Comparison of ENCODE assay signal across 8 cellular contexts in genomic region chr13:114234645-114235421, GRCh38. TPM values are rescaled to one million over a fixed set of nuclear protein-coding genes. Genes with fewer than 3 reads are reported as not detected.
DNase-seq lines count a peak whose midpoint lies in the region; ATAC-seq lines count a peak whose summit lies in the region.

TSS of gene CDC16 (plus strand) at chr13:114234897. CDS start at chr13:114235085, 188 bp downstream.

- H3K27ac ChIP-seq in epithelial cell of prostate: peak within 1 kb of the TSS; percentile 74

- ATAC-seq in GM21526 (IDR thresholded peaks at IDR 0.05; ENCODE audit: low FRiP score, unreplicated experiment): peak; percentile 83

- DNase-seq in DMS 273 treated with DMSO at 0.1 percent for 48 hours (lab: John Stamatoyannopoulos, UW) (peak; percentile 64), HuH-7.5 (ENCODE audit: low spot score) (peak; percentile 79), OCI-M2 (lab: John Stamatoyannopoulos, UW; ENCODE audit: unreplicated experiment) (peak; percentile 22), activated T-cell treated with anti-CD3 and anti-CD28 coated beads for 4 hours (peak; percentile 82), epithelial cell of prostate (ENCODE audit: low read depth, low spot score) (peak; percentile 59), mucosa of gallbladder (ENCODE audit: low spot score) (peak; percentile 92)
- DNase-seq in stimulated activated CD8-positive, alpha-beta memory T cell treated with anti-CD3 and anti-CD28 coated beads, Interleukin-4, amount 100 ng/mL, for 24 hours (ENCODE audit: low read depth): peak; percentile 90

RNA-seq across cellular contexts. Expression of gene CDC16, which starts in this region (rescaled TPM):
- total RNA-seq in mucosa of gallbladder: 54.2 TPM

Comparison
In these comparisons a context has a peak if more than half of its experiments do, and no peak if none do; other contexts are left out.
1. Peak in every context shown above with its lines: DNase-seq, ATAC-seq and H3K27ac ChIP-seq.
2. DNase-seq: peak in every context shown above with its lines; median percentile 92 in mucosa of gallbladder; 90 in stimulated activated CD8-positive, alpha-beta memory T cell treated with anti-CD3 and anti-CD28 coated beads, Interleukin-4, amount 100 ng/mL, for 24 hours; 82 in activated T-cell treated with anti-CD3 and anti-CD28 coated beads for 4 hours; 79 in HuH-7.5; 64 in DMS 273 treated with DMSO at 0.1 percent for 48 hours; 59 in epithelial cell of prostate; 22 in OCI-M2.